In the genomic region with DNA sequence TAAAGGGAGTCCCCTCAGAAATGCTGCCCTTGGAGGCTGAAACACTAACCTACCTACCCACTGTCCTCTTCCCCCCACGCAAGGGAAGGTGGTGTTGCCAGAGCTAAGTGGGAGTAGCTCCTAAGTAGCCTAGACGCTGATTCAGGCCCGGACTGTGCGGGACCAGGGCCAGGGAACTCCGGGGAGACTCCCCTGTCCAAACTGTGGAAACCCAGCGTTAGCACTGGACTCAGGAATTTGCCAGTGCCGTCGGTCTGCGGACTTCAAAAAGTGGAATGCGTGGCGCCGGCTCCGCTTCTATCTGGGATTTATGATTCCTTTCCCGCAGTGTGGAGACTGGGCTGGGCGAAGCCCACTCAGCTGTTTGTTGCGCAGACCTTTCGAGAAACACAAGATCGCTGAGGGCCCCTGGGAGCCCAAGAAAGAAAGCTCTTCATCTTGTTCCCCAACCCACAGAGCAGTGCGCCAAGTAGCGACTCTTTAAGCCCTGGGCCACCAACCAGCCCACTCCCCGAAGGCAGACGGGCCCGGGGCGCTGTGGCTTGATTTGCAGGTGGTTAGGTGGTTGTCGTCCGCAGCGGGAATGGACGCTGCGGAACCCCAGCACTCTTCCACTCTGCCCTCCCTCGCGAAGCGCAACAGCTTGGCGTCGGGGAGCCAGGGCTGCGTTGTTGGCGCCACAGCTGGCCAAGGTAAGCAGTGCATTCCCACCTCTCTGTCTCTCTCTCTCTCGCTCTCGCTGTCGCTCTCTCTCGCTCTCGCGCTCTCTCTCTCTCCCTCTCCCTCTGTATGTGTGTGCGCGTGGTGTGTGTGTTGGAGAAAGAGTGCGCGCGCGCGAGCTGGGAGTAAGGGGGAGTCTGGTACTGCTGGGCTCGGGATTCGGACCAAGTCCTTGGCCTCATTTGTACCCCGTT, we compare ENCODE assay signal across 8 cellular contexts. TPM values are rescaled to one million over a fixed set of nuclear protein-coding genes. Genes with fewer than 3 reads are reported as not detected.
DNase-seq lines count a peak whose midpoint lies in the region; ATAC-seq, FAIRE-seq and TF ChIP-seq lines count a peak whose summit lies in the region.

No MANE protein-coding gene starts in this region.

- no peaks in the 10 kb centered on the region for H3K27me3 ChIP-seq in KMS-11 (ENCODE audit: insufficient read depth, low read depth)
- no peaks in the 10 kb centered on the region for H3K27me3 ChIP-seq in bronchial epithelial cell (ENCODE audit: control insufficient read depth, insufficient read depth, low read length)

- DNase-seq in DMS53 (lab: John Stamatoyannopoulos, UW) (peak; percentile 93), bronchial epithelial cell (ENCODE audit: low read depth) (peak; percentile 56), kidney glomerular epithelial cell (lab: John Stamatoyannopoulos, UW) (peak; percentile 32), HT-29 (ENCODE audit: low spot score) (no peak)
- peak in 3 of 4 experiments; percentile 32 to 48 (median 35) for DNase-seq in stimulated activated CD4-positive, alpha-beta T cell treated with anti-CD3 and anti-CD28 coated beads, Interleukin-1b, Interleukin-23, amount 100 ng/mL, for 24 hours (ENCODE audit: low read depth in 4 of 4, low spot score in 1 of 4)

- ATAC-seq in GM21619 (IDR thresholded peaks at IDR 0.05; ENCODE audit: unreplicated experiment) = peak; percentile 93

- no peaks in the 10 kb centered on the region for H3K79me2 ChIP-seq in KMS-11 (ENCODE audit: insufficient read depth, low read depth)

- H3K4me1 ChIP-seq in KMS-11 (ENCODE audit: low read depth, poor library complexity, severe bottlenecking) = peaks cover 39% of the 10 kb centered on the region

- TF ChIP-seq CTCF in KMS-11 (conservative IDR thresholded peaks at IDR 0.05; ENCODE audit: low read depth, low read length) (peak; percentile 31; the same call in 1 of the 2 replicates), VCaP (conservative IDR thresholded peaks at IDR 0.05) (peak; percentile 48), bronchial epithelial cell (IDR thresholded peaks at IDR 0.05; ENCODE audit: insufficient read depth, low read length, severe bottlenecking) (peak; percentile 79)

- no peaks in the 10 kb centered on the region for H4K20me1 ChIP-seq in KMS-11 (ENCODE audit: insufficient read depth)

- peak overlapping the region; percentile 63 for H3K4me2 ChIP-seq in KMS-11

- H3K9ac ChIP-seq in KMS-11 = no peak overlapping the region

- H3K4me3 ChIP-seq in KMS-11 (IDR thresholded peaks at IDR 0.05; ENCODE audit: insufficient read depth, low read depth, low read length) (no peak overlapping the region), bronchial epithelial cell (ENCODE audit: low read depth, low read length) (peak overlapping the region; percentile 33)

- no peak overlapping the region for H3K27ac ChIP-seq in KMS-11
- no peak overlapping the region for H3K27ac ChIP-seq in VCaP

- H3K36me3 ChIP-seq in KMS-11 (ENCODE audit: insufficient read depth) (no peaks in the 10 kb centered on the region), bronchial epithelial cell (ENCODE audit: control insufficient read depth, insufficient read depth, low read length) (no peaks in the 10 kb centered on the region)

- FAIRE-seq in bronchial epithelial cell (lab: Jason Lieb, UNC) = no peak

- peak overlapping the region; percentile 44; the same call in 1 of the 2 replicates for H2AFZ ChIP-seq in KMS-11 (ENCODE audit: low read depth)

RNA-seq across cellular contexts. Expression of a gene that starts 2.0 kb away (rescaled TPM):
- not detected in 2 replicates for total RNA-seq in bronchial epithelial cell
- total RNA-seq in HT-29 (2014; rRNA removed; shearing (Covaris generic)) = not detected in 2 replicates

RNA-seq across cellular contexts. Expression of a gene that starts 52.7 kb away (rescaled TPM):
- total RNA-seq in bronchial epithelial cell = not detected in 2 replicates
- not detected in 2 replicates for total RNA-seq in HT-29 (2014; rRNA removed; shearing (Covaris generic))

RNA-seq across cellular contexts. Expression of a gene that starts 58.6 kb away (rescaled TPM):
- 11.8 and 13.4 TPM in 2 replicates for total RNA-seq in bronchial epithelial cell
- 6.1 TPM in 2 replicates for total RNA-seq in HT-29 (2014; rRNA removed; shearing (Covaris generic))
